8 cellular contexts compared by ENCODE assay signal in genomic region chr7:152894295-152895170, GRCh38.
DNase-seq lines count a peak whose midpoint lies in the region; ATAC-seq and TF ChIP-seq lines count a peak whose summit lies in the region.

No MANE protein-coding gene starts in this region.

- WGBS in heart right ventricle, 2 donors = 30% methylated on average over 52 of the region's 52 CpGs

- no peaks in the 10 kb centered on the region for H3K4me1 ChIP-seq in breast epithelium
- peaks cover 0 to 4% (median 0%) of the 10 kb centered on the region in 9 donors for H3K4me1 ChIP-seq in heart right ventricle

- H3K36me3 Mint-ChIP-seq in T-helper 17 cell (ENCODE audit: low read depth) = no peaks in the 10 kb centered on the region

- H3K27me3 Mint-ChIP-seq in T-helper 17 cell = peaks cover 33% of the 10 kb centered on the region

- H3K4me3 ChIP-seq in breast epithelium = no peak overlapping the region
- no peak overlapping the region for H3K4me3 ChIP-seq in heart right ventricle

- H3K27ac ChIP-seq in breast epithelium = no peak overlapping the region
- H3K27ac ChIP-seq in heart right ventricle = no peak overlapping the region

- no peak for TF ChIP-seq POLR2A in breast epithelium (IDR thresholded peaks at IDR 0.05)

- intact Hi-C loops in breast epithelium (cut with DNase I; ENCODE audit: low total_unique reads) = no loop called here
- intact Hi-C loops in heart right ventricle (cut with DNase I) = loop anchor here in 1 of 10 donors (5.0 kb wide), 1 partner anchor 298 kb away; no protein-coding TSS in a partner anchor

- H3K4me3 Mint-ChIP-seq in T-helper 17 cell = no peak overlapping the region

- ATAC-seq in HG02885 (IDR thresholded peaks at IDR 0.05; ENCODE audit: poor library complexity, unreplicated experiment) = peak; percentile 87
- ATAC-seq in T-helper 17 cell = peak; percentile 35
- peak in 5 of 8 donors; percentile 35 to 73 (median 58) for ATAC-seq in heart right ventricle
- no peak for ATAC-seq in GM21447 (IDR thresholded peaks at IDR 0.05; ENCODE audit: unreplicated experiment)

- TF ChIP-seq CTCF in breast epithelium (IDR thresholded peaks at IDR 0.05) = peak in 1 of 3 donors; percentile 40
- TF ChIP-seq CTCF in heart right ventricle (IDR thresholded peaks at IDR 0.05) = peak; percentile 60 to 84 (median 77)

- no peaks in the 10 kb centered on the region for H3K4me1 Mint-ChIP-seq in T-helper 17 cell

- H3K27me3 ChIP-seq in breast epithelium (peaks cover 0 to 13% of the 10 kb centered on the region in 2 donors), heart right ventricle (peaks cover 0 to 24% (median 8%) of the 10 kb centered on the region in 7 donors)

- H3K9me3 ChIP-seq in breast epithelium (peaks cover 0 to 2% of the 10 kb centered on the region in 2 donors), T-helper 17 cell (ENCODE audit: control insufficient read depth, low read length, poor library complexity, severe bottlenecking) (no peaks in the 10 kb centered on the region), heart right ventricle (peaks cover 0 to 6% (median 0%) of the 10 kb centered on the region in 11 donors)

- in situ Hi-C loops in T47D (cut with HindIII; ENCODE audit: low pct_unique_long_range_greater_than_20kb, low sequenced_read_pairs) = no loop called here

- H3K27ac Mint-ChIP-seq in T-helper 17 cell = no peak overlapping the region

- DNase-seq in T47D (ENCODE audit: low read depth in 1 of 2, low spot score in 1 of 2) = peak; percentile 8 to 51
- DNase-seq in breast epithelium (ENCODE audit: low spot score in 2 of 2) = no peak
- DNase-seq in T-helper 17 cell = no peak
- DNase-seq in heart right ventricle = no peak
- peak; percentile 48 for DNase-seq in stimulated activated CD4-positive, alpha-beta T cell treated with anti-CD3 and anti-CD28 coated beads, Interleukin-15, amount 100 ng/mL, for 24 hours
- DNase-seq in UCSD-AML1 (lab: John Stamatoyannopoulos, UW; ENCODE audit: unreplicated experiment) = no peak

- H3K36me3 ChIP-seq in breast epithelium = no peaks in the 10 kb centered on the region
- H3K36me3 ChIP-seq in heart right ventricle = no peaks in the 10 kb centered on the region

Comparison
In these comparisons a context has a peak if more than half of its experiments do, and no peak if none do; other contexts are left out.
1. DNase-seq: peak in T47D (2 of 2) and stimulated activated CD4-positive, alpha-beta T cell treated with anti-CD3 and anti-CD28 coated beads, Interleukin-15, amount 100 ng/mL, for 24 hours (single experiment); none in breast epithelium (0 of 2), T-helper 17 cell (0 of 3), heart right ventricle (0 of 2) and UCSD-AML1 (single experiment).